16 cellular contexts compared by ENCODE assay signal in genomic region chr1:87508247-87508646, GRCh38.
"Had no signal": no experiment of that assay in that cellular context is flagged by ENCODE, and none has a peak within 500 bp of the region (broad histone marks: within the 10 kb centered on the region; RNA-seq: fewer than 3 reads in every experiment).

No MANE protein-coding gene starts in this region.

- H3K36me3 ChIP-seq: pancreas, thyroid gland had no signal

- H3K27me3 ChIP-seq: pancreas, thyroid gland had no signal

- H3K27ac ChIP-seq: pancreas, thyroid gland had no signal

- H3K4me3 ChIP-seq: pancreas, thyroid gland had no signal

- ATAC-seq: activated T-cell treated with anti-CD3 and anti-CD28 coated beads, Interleukin-2, amount 50 U/mL, for 72 hours; left ventricle myocardium superior; naive thymus-derived CD8-positive, alpha-beta T cell; stimulated activated effector memory CD8-positive, alpha-beta T cell treated with anti-CD3 and anti-CD28 coated beads, Interleukin-12 subunit alpha, Interleukin-12 subunit beta, amount 100 ng/mL, for 72 hours had no signal

- H3K4me1 ChIP-seq: pancreas had no signal

- H3K9me3 ChIP-seq: pancreas, thyroid gland had no signal

- DNase-seq: activated CD4-positive, alpha-beta T cell treated with anti-CD3 and anti-CD28 coated beads, Interleukin-2, amount 10 ng/mL, durations not matched to agents 7 days and 5 days; activated CD4-positive, CD25-positive, alpha-beta regulatory T cell; activated CD8-positive, alpha-beta memory T cell treated with anti-CD3 and anti-CD28 coated beads, Interleukin-2, amount 50 U/mL, for 48 hours; activated gamma-delta T cell; activated T-cell treated with anti-CD3 and anti-CD28 coated beads, Interleukin-2, amount 50 U/mL, for 72 hours; amniotic stem cell; cerebellar nuclear complex; effector memory CD4-positive, alpha-beta T cell; hippocampal formation; kidney glomerular epithelial cell; left ventricle myocardium superior; mesenchymal stem cell; naive thymus-derived CD8-positive, alpha-beta T cell; pancreas; thyroid gland had no signal
